Comparison of ENCODE assay signal across 1 cellular context in genomic region chr6:157539900-157540752, GRCh38.
A peak's percentile ranks its signal among the peaks of the same experiment; 100 is the strongest.
TF ChIP-seq lines count a peak whose summit lies in the region.

No MANE protein-coding gene starts in this region.

TF ChIP-seq in HepG2, 621 proteins besides CTCF, POLR2A, EP300 and RAD21 (continued from another document and continues in another):
- no peak for TF ChIP-seq ZNF383 (CRISPR knock-in tag; IDR thresholded peaks at IDR 0.05; ENCODE audit: borderline replicate concordance)
- peak; percentile 56 for TF ChIP-seq ZNF18 (CRISPR knock-in tag; IDR thresholded peaks at IDR 0.05; ENCODE audit: insufficient replicate concordance)
- no peak for TF ChIP-seq MXD1 (CRISPR knock-in tag; IDR thresholded peaks at IDR 0.05)
- no peak for TF ChIP-seq DNMT3B (CRISPR knock-in tag; conservative IDR thresholded peaks at IDR 0.05)
- 0 out of 2 replicates have a peak, but pooled peaks have one; percentile 1 for TF ChIP-seq ZNF7 (CRISPR knock-in tag; IDR thresholded peaks at IDR 0.05)
- TF ChIP-seq ZC3H4 (CRISPR knock-in tag; IDR thresholded peaks at IDR 0.05; ENCODE audit: borderline replicate concordance) = no peak
- TF ChIP-seq FOXA1 (IDR thresholded peaks at IDR 0.05) = no peak
- peak; percentile 84 for TF ChIP-seq FOXA1 (CRISPR knock-in tag; IDR thresholded peaks at IDR 0.05)
- peak; percentile 60 for TF ChIP-seq CBX1 (IDR thresholded peaks at IDR 0.05; ENCODE audit: low read depth)
- TF ChIP-seq SALL2 (CRISPR knock-in tag; IDR thresholded peaks at IDR 0.05) = peak; percentile 84
- TF ChIP-seq TBL1XR1 (IDR thresholded peaks at IDR 0.05; ENCODE audit: borderline replicate concordance, low read length, partially characterized antibody) = peak; percentile 61
- peak; percentile 54; the same call in 1 of the 2 replicates for TF ChIP-seq ZNF414 (CRISPR knock-in tag; IDR thresholded peaks at IDR 0.05)
- peak; percentile 93; the same call in 1 of the 2 replicates for TF ChIP-seq ZIK1 (CRISPR knock-in tag; IDR thresholded peaks at IDR 0.05; ENCODE audit: borderline replicate concordance, low read depth)
- TF ChIP-seq NBN (conservative IDR thresholded peaks at IDR 0.05) = no peak
- peak; percentile 76 for TF ChIP-seq PHF8 (CRISPR knock-in tag; IDR thresholded peaks at IDR 0.05)
- TF ChIP-seq ZMYM4 (CRISPR knock-in tag; IDR thresholded peaks at IDR 0.05) = peak; percentile 93
- TF ChIP-seq HIVEP1 (CRISPR knock-in tag; IDR thresholded peaks at IDR 0.05) = peak; percentile 34; the same call in 1 of the 2 replicates
- no peak for TF ChIP-seq NPAS2 (CRISPR knock-in tag; IDR thresholded peaks at IDR 0.05; ENCODE audit: borderline replicate concordance)
- peak; percentile 78; the same call in 1 of the 2 replicates for TF ChIP-seq ZNF710 (CRISPR knock-in tag; IDR thresholded peaks at IDR 0.05; ENCODE audit: borderline replicate concordance)
- TF ChIP-seq TOE1 (CRISPR knock-in tag; IDR thresholded peaks at IDR 0.05) = no peak
- TF ChIP-seq HMG20A (CRISPR knock-in tag; IDR thresholded peaks at IDR 0.05; ENCODE audit: borderline replicate concordance) = peak; percentile 93
- TF ChIP-seq ZNF607 (CRISPR knock-in tag; IDR thresholded peaks at IDR 0.05; ENCODE audit: borderline replicate concordance) = no peak
- TF ChIP-seq ZNF639 (CRISPR knock-in tag; conservative IDR thresholded peaks at IDR 0.05) = peak; percentile 41; the same call in 1 of the 2 replicates
- TF ChIP-seq MED13 (CRISPR knock-in tag; IDR thresholded peaks at IDR 0.05) = no peak
- no peak for TF ChIP-seq KDM5A (IDR thresholded peaks at IDR 0.05; ENCODE audit: borderline replicate concordance, low read length)
- TF ChIP-seq FOXA3 (CRISPR knock-in tag; IDR thresholded peaks at IDR 0.05) = peak; percentile 90
- TF ChIP-seq NRL (CRISPR knock-in tag; IDR thresholded peaks at IDR 0.05; ENCODE audit: borderline replicate concordance) = peak; percentile 68; the same call in 1 of the 2 replicates
- peak; percentile 89 for TF ChIP-seq DMAP1 (CRISPR knock-in tag; IDR thresholded peaks at IDR 0.05)
- TF ChIP-seq PBX2 (CRISPR knock-in tag; IDR thresholded peaks at IDR 0.05) = no peak; the same call in none of the 2 replicates
- TF ChIP-seq ZNF326 (CRISPR knock-in tag; IDR thresholded peaks at IDR 0.05; ENCODE audit: borderline replicate concordance) = no peak
- no peak for TF ChIP-seq ZXDC (CRISPR knock-in tag; IDR thresholded peaks at IDR 0.05)
- no peak for TF ChIP-seq PAWR (CRISPR knock-in tag; IDR thresholded peaks at IDR 0.05; ENCODE audit: borderline replicate concordance)
- TF ChIP-seq FOSL1 (CRISPR knock-in tag; IDR thresholded peaks at IDR 0.05; ENCODE audit: borderline replicate concordance) = no peak
- TF ChIP-seq ZBTB46 (CRISPR knock-in tag; IDR thresholded peaks at IDR 0.05; ENCODE audit: borderline replicate concordance) = no peak
- TF ChIP-seq ZNF44 (CRISPR knock-in tag; IDR thresholded peaks at IDR 0.05) = 0 out of 2 replicates have a peak, but pooled peaks have one; percentile 7
- TF ChIP-seq HOXA3 (CRISPR knock-in tag; IDR thresholded peaks at IDR 0.05) = peak; percentile 94
- TF ChIP-seq NAIF1 (CRISPR knock-in tag; IDR thresholded peaks at IDR 0.05; ENCODE audit: borderline replicate concordance) = no peak; the same call in 1 of the 2 replicates
- peak; percentile 59; the same call in 1 of the 2 replicates for TF ChIP-seq ZNF318 (CRISPR knock-in tag; IDR thresholded peaks at IDR 0.05)
- peak; percentile 90 for TF ChIP-seq ZSCAN25 (CRISPR knock-in tag; IDR thresholded peaks at IDR 0.05)
- TF ChIP-seq ATF7 (IDR thresholded peaks at IDR 0.05) = no peak
- peak; percentile 48; the same call in 1 of the 2 replicates for TF ChIP-seq ATF7 (CRISPR knock-in tag; IDR thresholded peaks at IDR 0.05)
- no peak for TF ChIP-seq DNMT1 (CRISPR knock-in tag; IDR thresholded peaks at IDR 0.05)
- no peak for TF ChIP-seq SRSF1 (optimal IDR thresholded peaks at IDR 0.05; ENCODE audit: low read depth, low read length)
- TF ChIP-seq ZNF431 (CRISPR knock-in tag; IDR thresholded peaks at IDR 0.05; ENCODE audit: borderline replicate concordance, low read depth) = peak; percentile 97
- no peak for TF ChIP-seq ZFP36L2 (CRISPR knock-in tag; IDR thresholded peaks at IDR 0.05)
